10 cellular contexts compared by ENCODE assay signal in the genomic region with DNA sequence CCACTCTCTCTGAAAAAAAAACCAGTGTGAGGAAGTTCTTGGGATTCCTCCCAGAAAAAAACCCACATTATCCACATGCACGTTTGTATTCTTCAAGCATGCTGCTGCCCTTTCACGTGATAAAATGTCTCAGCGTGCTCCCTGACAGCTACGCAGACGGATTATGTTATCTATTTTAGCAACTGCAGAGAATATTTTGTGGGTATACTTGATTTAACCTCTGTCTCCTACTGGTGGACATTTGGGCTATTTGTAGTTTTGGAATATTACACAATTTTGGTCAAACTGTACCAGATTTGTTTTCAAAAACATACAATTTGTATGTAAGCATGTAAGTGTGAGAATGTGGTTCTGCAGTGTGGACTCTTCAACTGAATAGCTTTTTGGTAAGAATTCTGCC. TPM values are rescaled to one million over a fixed set of nuclear protein-coding genes. Genes with fewer than 3 reads are reported as not detected.
DNase-seq lines count a peak whose midpoint lies in the region; ATAC-seq and TF ChIP-seq lines count a peak whose summit lies in the region.
"Had no signal": no experiment of that assay in that cellular context is flagged by ENCODE, and none has a peak within 500 bp of the region (broad histone marks: within the 10 kb centered on the region; RNA-seq: fewer than 3 reads in every experiment).

No MANE protein-coding gene starts in this region.

- TF ChIP-seq CTCF in AG10803 (conservative IDR thresholded peaks at IDR 0.05; ENCODE audit: low read length) (peak; percentile 27), nephron progenitor cell (IDR thresholded peaks at IDR 0.05) (no peak), foreskin keratinocyte (conservative IDR thresholded peaks at IDR 0.05) (no peak)

- peaks cover 62% of the 10 kb centered on the region for H3K36me3 Mint-ChIP-seq in effector memory CD8-positive, alpha-beta T cell (ENCODE audit: insufficient read depth)
- H3K36me3 Mint-ChIP-seq in nephron progenitor cell (ENCODE audit: low read depth), result peaks cover 21% of the 10 kb centered on the region

- H3K9me3 Mint-ChIP-seq in effector memory CD8-positive, alpha-beta T cell, result no peaks in the 10 kb centered on the region
- H3K9me3 Mint-ChIP-seq in nephron progenitor cell, result peaks cover under 1% of the 10 kb centered on the region

- ATAC-seq in effector memory CD8-positive, alpha-beta T cell (replicated peaks), result no peak
- ATAC-seq in foreskin keratinocyte (no peak), HG03460 (IDR thresholded peaks at IDR 0.05; ENCODE audit: unreplicated experiment) (no peak)

- peak; percentile 79 for DNase-seq in AG10803 (ENCODE audit: low read depth)
- peak; percentile 47 for DNase-seq in M059J (ENCODE audit: low read depth)
- no peak for DNase-seq in effector memory CD8-positive, alpha-beta T cell
- DNase-seq in nephron progenitor cell, result no peak
- DNase-seq in retina, result no peak
- no peak for DNase-seq in RPMI8226
- DNase-seq in foreskin keratinocyte, result no peak
- DNase-seq: NCI-H146, SHP77 had no signal

- H3K4me3 Mint-ChIP-seq in effector memory CD8-positive, alpha-beta T cell, result peak overlapping the region; percentile 85 to 89
- peak overlapping the region; percentile 61 for H3K4me3 Mint-ChIP-seq in nephron progenitor cell

- H3K27me3 ChIP-seq in foreskin keratinocyte, result no peaks in the 10 kb centered on the region

- no peaks in the 10 kb centered on the region for H3K27me3 Mint-ChIP-seq in effector memory CD8-positive, alpha-beta T cell
- H3K27me3 Mint-ChIP-seq in nephron progenitor cell (ENCODE audit: low read depth, poor library complexity), result no peaks in the 10 kb centered on the region

- peak overlapping the region; percentile 94 to 97 for H3K27ac Mint-ChIP-seq in effector memory CD8-positive, alpha-beta T cell
- H3K27ac Mint-ChIP-seq in nephron progenitor cell, result peak overlapping the region; percentile 88

- H3K4me1 ChIP-seq in foreskin keratinocyte, result peaks cover 48% of the 10 kb centered on the region

- no peak overlapping the region for H3K4me3 ChIP-seq in AG10803 (ENCODE audit: low read length)

- no peak overlapping the region for H3K27ac ChIP-seq in foreskin keratinocyte

- H3K4me1 Mint-ChIP-seq in effector memory CD8-positive, alpha-beta T cell (ENCODE audit: low read depth in 2 of 2), result peaks cover 74 to 81% of the 10 kb centered on the region in 2 donors
- peaks cover 87% of the 10 kb centered on the region for H3K4me1 Mint-ChIP-seq in nephron progenitor cell

RNA-seq across cellular contexts. Expression of a gene that starts 10.7 kb away (rescaled TPM):
- 38.2 and 80.5 TPM in 2 replicates for total RNA-seq in M059J (2014; rRNA removed; shearing (Covaris generic))
- 85.0 and 89.2 TPM in 2 replicates for total RNA-seq in foreskin keratinocyte
- polyA plus RNA-seq in foreskin keratinocyte, result 29.7 and 32.0 TPM in 2 replicates

Comparison
In these comparisons a context has a peak if more than half of its experiments do, and no peak if none do; other contexts are left out.
1. DNase-seq: peak in AG10803 (single experiment) and M059J (single experiment); none in effector memory CD8-positive, alpha-beta T cell (0 of 3), nephron progenitor cell (single experiment), retina (single experiment), RPMI8226 (single experiment) and foreskin keratinocyte (0 of 2).